Comparison of ENCODE assay signal across 21 cellular contexts in the genomic region with DNA sequence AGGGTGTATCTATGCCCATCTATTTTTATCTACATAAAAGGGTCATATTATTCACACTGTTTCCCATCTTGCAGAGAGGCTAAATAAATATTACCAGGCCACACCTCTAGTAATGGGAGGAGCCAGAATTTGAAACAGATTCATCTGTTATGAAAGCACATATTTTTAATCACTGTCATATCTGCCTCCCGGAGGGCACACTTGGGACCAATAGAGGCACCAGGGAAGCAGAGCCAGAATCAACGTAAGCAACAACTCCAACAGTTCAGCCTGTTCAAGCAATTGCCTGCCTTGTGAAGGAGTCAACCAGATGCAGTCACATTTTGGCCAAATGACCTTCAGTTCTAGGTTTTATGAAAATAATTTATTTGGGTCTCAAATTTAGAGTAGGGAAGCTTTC.
"Had no signal": no experiment of that assay in that cellular context is flagged by ENCODE, and none has a peak within 500 bp of the region (broad histone marks: within the 10 kb centered on the region; RNA-seq: fewer than 3 reads in every experiment).

No MANE protein-coding gene starts in this region.

- H3K4me3 ChIP-seq: coronary artery, esophagus muscularis mucosa, heart right ventricle, tibial artery had no signal

- FAIRE-seq: kidney had no signal

- H3K27ac ChIP-seq: coronary artery, esophagus muscularis mucosa, heart right ventricle, tibial artery had no signal

- H3K36me3 ChIP-seq: esophagus muscularis mucosa, heart right ventricle, tibial artery had no signal

- H3K36me3 Mint-ChIP-seq: brain had no signal

- ATAC-seq: activated CD4-positive, alpha-beta T cell treated with anti-CD3 and anti-CD28 coated beads for 36 hours; activated naive CD4-positive, alpha-beta T cell treated with anti-CD3 and anti-CD28 coated beads, Interleukin-2, amount 50 U/mL, for 72 hours; activated T-helper 17 cell treated with anti-CD3 and anti-CD28 coated beads, Interleukin-2, amount 50 U/mL, for 72 hours; left lobe of liver; natural killer cell had no signal

- DNase-seq: activated B cell treated with CpG ODN at 0.5 μM for 24 hours; activated CD4-positive, alpha-beta T cell treated with anti-CD3 and anti-CD28 coated beads for 36 hours; activated CD4-positive, alpha-beta T cell treated with anti-CD3 and anti-CD28 coated beads, Interleukin-2, amount 50 U/mL, for 4 hours; activated CD8-positive, alpha-beta memory T cell treated with anti-CD3 and anti-CD28 coated beads for 24 hours; activated CD8-positive, alpha-beta memory T cell treated with anti-CD3 and anti-CD28 coated beads, Interleukin-2, amount 50 U/mL, for 4 hours; activated T-cell treated with anti-CD3 and anti-CD28 coated beads, Interleukin-2, amount 50 U/mL, for 24 hours; aorta; heart right ventricle; kidney; midbrain; natural killer cell; stimulated activated CD4-positive, alpha-beta T cell treated with anti-CD3 and anti-CD28 coated beads, Interleukin-4, amount 100 ng/mL, for 4 hours; tibial artery had no signal

- H3K27me3 ChIP-seq: esophagus muscularis mucosa, heart right ventricle, tibial artery had no signal

- H3K4me1 ChIP-seq: esophagus muscularis mucosa, heart right ventricle, tibial artery had no signal

- H3K4me1 Mint-ChIP-seq: activated B cell treated with CpG ODN at 0.5 μM for 24 hours; activated CD4-positive, alpha-beta T cell treated with anti-CD3 and anti-CD28 coated beads for 36 hours; activated T-helper 17 cell treated with anti-CD3 and anti-CD28 coated beads, Interleukin-2, amount 50 U/mL, for 72 hours; brain; natural killer cell had no signal

- H3K4me3 Mint-ChIP-seq: activated B cell treated with CpG ODN at 0.5 μM for 24 hours; activated CD4-positive, alpha-beta T cell treated with anti-CD3 and anti-CD28 coated beads for 36 hours; activated T-cell treated with anti-CD3 and anti-CD28 coated beads, Interleukin-2, amount 50 U/mL, for 24 hours; activated T-helper 17 cell treated with anti-CD3 and anti-CD28 coated beads, Interleukin-2, amount 50 U/mL, for 72 hours; brain; natural killer cell; stimulated activated naive CD8-positive, alpha-beta T cell treated with anti-CD3 and anti-CD28 coated beads, Interleukin-15, Interleukin-2, amounts not matched to agents 100 ng/mL and 50 ng/mL, for 24 hours; T-helper 1 cell treated with Interleukin-12 subunit alpha and Interleukin-12 subunit beta and Interleukin-4 antibody, amounts not matched to agents 30 μg/mL and 1 μg/mL, for 36 hours had no signal

- H3K27ac Mint-ChIP-seq: activated B cell treated with CpG ODN at 0.5 μM for 24 hours; activated CD4-positive, alpha-beta T cell treated with anti-CD3 and anti-CD28 coated beads for 36 hours; activated naive CD4-positive, alpha-beta T cell treated with anti-CD3 and anti-CD28 coated beads, Interleukin-2, amount 50 U/mL, for 72 hours; activated T-cell treated with anti-CD3 and anti-CD28 coated beads, Interleukin-2, amount 50 U/mL, for 24 hours; activated T-helper 17 cell treated with anti-CD3 and anti-CD28 coated beads, Interleukin-2, amount 50 U/mL, for 72 hours; brain; natural killer cell; stimulated activated naive CD8-positive, alpha-beta T cell treated with anti-CD3 and anti-CD28 coated beads, Interleukin-15, Interleukin-2, amounts not matched to agents 100 ng/mL and 50 ng/mL, for 24 hours; T-helper 1 cell treated with Interleukin-12 subunit alpha and Interleukin-12 subunit beta and Interleukin-4 antibody, amounts not matched to agents 30 μg/mL and 1 μg/mL, for 36 hours had no signal
